In the genomic region with DNA sequence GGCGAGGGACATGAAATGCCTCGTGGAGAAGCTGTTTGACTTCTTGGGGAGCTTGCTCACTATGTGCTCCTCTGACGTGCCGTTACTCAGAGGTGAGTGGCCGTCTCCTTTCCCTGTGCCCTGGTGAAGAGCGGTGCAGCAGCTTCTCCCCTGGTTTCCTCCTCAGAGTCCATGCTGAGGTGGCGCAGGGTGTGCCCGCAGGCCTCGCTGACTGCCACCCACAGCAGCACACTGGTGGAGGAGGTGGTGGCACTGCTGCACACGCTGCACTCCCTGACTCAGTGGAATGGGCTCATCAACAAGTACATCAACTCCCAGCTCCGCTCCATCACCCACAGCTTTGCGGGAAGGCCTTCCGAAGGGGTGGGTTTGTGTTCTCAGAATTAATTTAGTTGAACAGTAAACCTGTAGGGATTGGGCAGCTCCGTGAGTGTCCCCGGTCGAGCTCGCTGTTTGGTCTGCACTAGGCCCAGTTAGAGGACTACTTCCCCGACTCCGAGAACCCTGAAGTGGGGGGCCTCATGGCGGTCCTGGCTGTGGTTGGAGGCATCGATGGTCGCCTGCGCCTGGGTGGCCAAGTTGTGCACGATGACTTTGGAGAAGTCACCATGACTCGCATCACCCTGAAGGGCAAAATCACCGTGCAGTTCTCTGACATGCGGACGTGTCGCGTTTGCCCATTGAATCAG, we compare ENCODE assay signal across 3 cellular contexts. TPM values are rescaled to one million over a fixed set of nuclear protein-coding genes. Genes with fewer than 3 reads are reported as not detected.
"Had no signal": no experiment of that assay in that cellular context is flagged by ENCODE, and none has a peak within 500 bp of the region (broad histone marks: within the 10 kb centered on the region; RNA-seq: fewer than 3 reads in every experiment).

No MANE protein-coding gene starts in this region.

RNA-seq across cellular contexts. Expression of a gene that starts 56.7 kb away (rescaled TPM):
- total RNA-seq: foreskin keratinocyte, hepatocyte, kidney epithelial cell had no signal
